In the genomic region with DNA sequence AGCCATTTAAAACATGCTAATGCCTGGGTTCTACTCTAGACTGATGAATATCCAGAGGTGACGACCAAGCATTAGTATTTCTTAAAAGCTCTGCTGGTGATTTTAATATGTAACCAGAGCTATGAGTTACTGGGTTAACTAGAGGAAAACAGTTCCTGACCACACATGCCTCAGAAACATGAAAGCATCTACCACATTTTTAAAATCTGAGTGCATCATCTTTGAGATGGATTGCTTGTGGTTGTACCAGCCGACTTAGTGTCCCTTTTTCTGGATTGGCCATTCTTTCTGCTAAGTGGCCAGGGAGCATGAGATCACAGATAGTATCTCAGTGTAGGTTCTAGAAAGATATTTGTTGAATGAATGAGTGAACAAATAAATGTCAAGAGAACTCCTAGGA, we compare ENCODE assay signal across 19 cellular contexts.
"Had no signal": no experiment of that assay in that cellular context is flagged by ENCODE, and none has a peak within 500 bp of the region (broad histone marks: within the 10 kb centered on the region; RNA-seq: fewer than 3 reads in every experiment).

No MANE protein-coding gene starts in this region.

- H3K36me3 ChIP-seq: Peyer's patch, SJSA1 had no signal

- DNase-seq: activated CD4-positive, alpha-beta T cell treated with anti-CD3 and anti-CD28 coated beads for 4 hours; activated CD8-positive, alpha-beta memory T cell treated with anti-CD3 and anti-CD28 coated beads, Interleukin-2, amount 50 U/mL, for 4 hours; activated CD8-positive, alpha-beta T cell treated with anti-CD3 and anti-CD28 coated beads for 36 hours; activated gamma-delta T cell treated with Interleukin-2 at 50 U/mL for 16 hours; activated naive CD4-positive, alpha-beta T cell treated with anti-CD3 and anti-CD28 coated beads, Interleukin-2, amount 10 ng/mL, durations not matched to agents 7 days and 5 days; activated naive CD8-positive, alpha-beta T cell treated with anti-CD3 and anti-CD28 coated beads for 36 hours; activated T-cell treated with anti-CD3 and anti-CD28 coated beads, Interleukin-2, amount 50 U/mL, for 72 hours; Kasumi-1; KBM-7; NCI-H1048; NCI-H146; NCI-H1930; NCI-H2171; NCI-H226; NCI-H526; Peyer's patch; SHP77; SW 1271 had no signal

- H3K9me3 ChIP-seq: Peyer's patch, SJSA1 had no signal

- H3K27ac ChIP-seq: Peyer's patch, SJSA1 had no signal

- H3K27me3 ChIP-seq: Peyer's patch, SJSA1 had no signal

- H3K4me1 ChIP-seq: Peyer's patch, SJSA1 had no signal

- H3K4me3 ChIP-seq: Peyer's patch, SJSA1 had no signal
